ENCODE assay signal across 1 cellular context in genomic region chr5:66010476-66010875, GRCh38.
TF ChIP-seq lines count a peak whose summit lies in the region.

No MANE protein-coding gene starts in this region.

TF ChIP-seq in GM12878, 131 proteins besides CTCF, POLR2A, EP300 and RAD21 (continued from another document):
- no peak for TF ChIP-seq USF1 (IDR thresholded peaks at IDR 0.05; ENCODE audit: borderline replicate concordance, extremely low read length, insufficient read depth, low read depth, low read length)
- TF ChIP-seq ATF7 (IDR thresholded peaks at IDR 0.05; ENCODE audit: low read depth): peak; percentile 19; the same call in 1 of the 2 replicates
- TF ChIP-seq BMI1 (IDR thresholded peaks at IDR 0.05; ENCODE audit: borderline replicate concordance): no peak
- no peak for TF ChIP-seq MYC (IDR thresholded peaks at IDR 0.05; ENCODE audit: insufficient read depth, insufficient read length, insufficient replicate concordance, low read length, severe bottlenecking)
- TF ChIP-seq RB1 (IDR thresholded peaks at IDR 0.05; ENCODE audit: borderline replicate concordance): no peak
- no peak for TF ChIP-seq SMARCA5 (IDR thresholded peaks at IDR 0.05)
- TF ChIP-seq ZZZ3 (IDR thresholded peaks at IDR 0.05; ENCODE audit: control insufficient read depth, insufficient read length, low read depth): no peak
- TF ChIP-seq TBL1XR1 (IDR thresholded peaks at IDR 0.05; ENCODE audit: low read depth, low read length): 0 out of 2 replicates have a peak, but pooled peaks have one; percentile 23
- TF ChIP-seq POLR2AphosphoS2 (IDR thresholded peaks at IDR 0.05; ENCODE audit: low read depth, low read length): no peak
- TF ChIP-seq ZNF622 (IDR thresholded peaks at IDR 0.05): no peak
- 0 out of 2 replicates have a peak, but pooled peaks have one; percentile 23 for TF ChIP-seq CHD2 (IDR thresholded peaks at IDR 0.05; ENCODE audit: borderline replicate concordance, low read depth, low read length)
- no peak for TF ChIP-seq DPF2 (IDR thresholded peaks at IDR 0.05)
- no peak for TF ChIP-seq BHLHE40 (IDR thresholded peaks at IDR 0.05; ENCODE audit: borderline replicate concordance in 1 of 2, low read depth in 2 of 2, low read length in 1 of 2)
- no peak for TF ChIP-seq WRNIP1 (IDR thresholded peaks at IDR 0.05; ENCODE audit: borderline replicate concordance, low read depth, low read length)
- no peak for TF ChIP-seq IKZF1 (conservative IDR thresholded peaks at IDR 0.05)
- TF ChIP-seq ZNF207 (IDR thresholded peaks at IDR 0.05; ENCODE audit: borderline replicate concordance): no peak
- TF ChIP-seq NR2C2 (IDR thresholded peaks at IDR 0.05; ENCODE audit: borderline replicate concordance, control insufficient read depth, insufficient read length, low read depth): no peak
- TF ChIP-seq KLF5 (IDR thresholded peaks at IDR 0.05; ENCODE audit: partially characterized antibody): no peak
- no peak for TF ChIP-seq RBBP5 (conservative IDR thresholded peaks at IDR 0.05)
- 0 out of 2 replicates have a peak, but pooled peaks have one; percentile 33 for TF ChIP-seq CREB1 (IDR thresholded peaks at IDR 0.05; ENCODE audit: low read depth)
- TF ChIP-seq MLLT1 (IDR thresholded peaks at IDR 0.05): no peak
- peak; percentile 86 for TF ChIP-seq RUNX3 (IDR thresholded peaks at IDR 0.05; ENCODE audit: low read length)
- TF ChIP-seq SP1 (IDR thresholded peaks at IDR 0.05; ENCODE audit: low read depth, low read length): no peak
- TF ChIP-seq JUNB (IDR thresholded peaks at IDR 0.05): 0 out of 2 replicates have a peak, but pooled peaks have one; percentile 49
- no peak for TF ChIP-seq ZNF687 (IDR thresholded peaks at IDR 0.05)
- TF ChIP-seq REST (IDR thresholded peaks at IDR 0.05; ENCODE audit: low read depth, low read length): no peak
- TF ChIP-seq CREM (IDR thresholded peaks at IDR 0.05; ENCODE audit: low read depth): peak; percentile 47; the same call in 1 of the 2 replicates
- no peak for TF ChIP-seq NBN (IDR thresholded peaks at IDR 0.05)
- no peak for TF ChIP-seq SUZ12 (IDR thresholded peaks at IDR 0.05; ENCODE audit: unreplicated experiment)
- no peak for TF ChIP-seq NR2C1 (IDR thresholded peaks at IDR 0.05)
- TF ChIP-seq NFIC (IDR thresholded peaks at IDR 0.05; ENCODE audit: low read depth, low read length): peak; percentile 43; the same call in 1 of the 2 replicates
- peak; percentile 40; the same call in 1 of the 2 replicates for TF ChIP-seq ZNF24 (IDR thresholded peaks at IDR 0.05)
- TF ChIP-seq BCL11A (IDR thresholded peaks at IDR 0.05; ENCODE audit: low read depth, low read length): no peak
- TF ChIP-seq SREBF1 (IDR thresholded peaks at IDR 0.05; ENCODE audit: low read length): no peak
- TF ChIP-seq BCLAF1 (IDR thresholded peaks at IDR 0.05): no peak
- TF ChIP-seq RCOR1 (conservative IDR thresholded peaks at IDR 0.05; ENCODE audit: low read depth, low read length): no peak
- no peak for TF ChIP-seq JUND (IDR thresholded peaks at IDR 0.05; ENCODE audit: low read depth, low read length)
- peak; percentile 51 for TF ChIP-seq PKNOX1 (IDR thresholded peaks at IDR 0.05)
- TF ChIP-seq EGR1 (IDR thresholded peaks at IDR 0.05; ENCODE audit: borderline replicate concordance in 1 of 2, low read depth in 2 of 2, low read length in 2 of 2): no peak
- no peak for TF ChIP-seq CBX5 (IDR thresholded peaks at IDR 0.05; ENCODE audit: low read depth)
